ENCODE assay signal across 11 cellular contexts in genomic region chr3:149634573-149634972, GRCh38.
"Had no signal": no experiment of that assay in that cellular context is flagged by ENCODE, and none has a peak within 500 bp of the region (broad histone marks: within the 10 kb centered on the region; RNA-seq: fewer than 3 reads in every experiment).

No MANE protein-coding gene starts in this region.

- H3K9me3 ChIP-seq: transverse colon had no signal

- DNase-seq: activated CD4-positive, alpha-beta T cell treated with anti-CD3 and anti-CD28 coated beads for 4 hours; activated CD8-positive, alpha-beta T cell treated with anti-CD3 and anti-CD28 coated beads, Interleukin-2, amount 10 ng/mL, durations not matched to agents 7 days and 5 days; activated naive CD4-positive, alpha-beta T cell; caudate nucleus; cortex of kidney; effector memory CD4-positive, alpha-beta T cell; hypothalamus; T-helper 1 cell; transverse colon had no signal

- H3K4me3 ChIP-seq: skin epidermis, transverse colon had no signal

- ATAC-seq: activated CD8-positive, alpha-beta T cell treated with anti-CD3 and anti-CD28 coated beads, Interleukin-2, amount 10 ng/mL, durations not matched to agents 7 days and 5 days; natural killer cell treated with Interleukin-12 subunit alpha and Interleukin-12 subunit beta and Interleukin-15 and Interleukin-18, amount 100 ng/mL, for 72 hours had no signal

- H3K36me3 ChIP-seq: transverse colon had no signal

- H3K27ac ChIP-seq: transverse colon had no signal
